Comparison of ENCODE assay signal across 9 cellular contexts in genomic region chr5:152560508-152561137, GRCh38.
DNase-seq lines count a peak whose midpoint lies in the region; ATAC-seq and TF ChIP-seq lines count a peak whose summit lies in the region.
"Had no signal": no experiment of that assay in that cellular context is flagged by ENCODE, and none has a peak within 500 bp of the region (broad histone marks: within the 10 kb centered on the region; RNA-seq: fewer than 3 reads in every experiment).

No MANE protein-coding gene starts in this region.

- no peaks in the 10 kb centered on the region for H3K9me3 Mint-ChIP-seq in immature natural killer cell

- peak; percentile 75 for ATAC-seq in GM18907 (IDR thresholded peaks at IDR 0.05; ENCODE audit: unreplicated experiment)
- peak; percentile 68 for ATAC-seq in HG03378 (IDR thresholded peaks at IDR 0.05; ENCODE audit: unreplicated experiment)

- H3K4me1 Mint-ChIP-seq in immature natural killer cell = no peaks in the 10 kb centered on the region

- no peak overlapping the region for H3K27ac ChIP-seq in brain microvascular endothelial cell
- H3K27ac ChIP-seq: ovary had no signal

- DNase-seq in CMK (ENCODE audit: low read depth) = peak; percentile 14
- DNase-seq in NCI-H82 treated with DMSO at 0.1 percent for 48 hours (lab: John Stamatoyannopoulos, UW; ENCODE audit: unreplicated experiment) = peak; percentile 36
- peak; percentile 48 for DNase-seq in brain microvascular endothelial cell
- peak; percentile 7 to 34 (median 20) for DNase-seq in immature natural killer cell
- peak; percentile 29 for DNase-seq in stimulated activated CD4-positive, alpha-beta T cell treated with anti-CD3 and anti-CD28 coated beads, Interleukin-1b, Interleukin-23, amount 100 ng/mL, for 48 hours
- DNase-seq in DMS79 (lab: John Stamatoyannopoulos, UW) = no peak

- H3K36me3 Mint-ChIP-seq in immature natural killer cell = no peaks in the 10 kb centered on the region

- peak; percentile 65 for TF ChIP-seq CTCF in brain microvascular endothelial cell (IDR thresholded peaks at IDR 0.05; ENCODE audit: low read depth, low read length, missing control alignments)

- H3K27ac Mint-ChIP-seq in immature natural killer cell = no peak overlapping the region

- H3K27me3 Mint-ChIP-seq in immature natural killer cell (ENCODE audit: low read depth in 3 of 3) = peaks cover 0 to 3% (median 0%) of the 10 kb centered on the region in 3 donors

- no peaks in the 10 kb centered on the region for H3K36me3 ChIP-seq in brain microvascular endothelial cell (replicated peaks)
- H3K36me3 ChIP-seq: ovary had no signal

- in situ Hi-C loops in brain microvascular endothelial cell (cut with HindIII; ENCODE audit: low pct_ligation_motif_present, low sequenced_read_pairs) = no loop called here

- H3K4me3 ChIP-seq in brain microvascular endothelial cell (ENCODE audit: low read depth, low read length) = no peak overlapping the region
- H3K4me3 ChIP-seq: ovary had no signal

- H3K27me3 ChIP-seq in brain microvascular endothelial cell (replicated peaks) = no peaks in the 10 kb centered on the region
- H3K27me3 ChIP-seq: ovary had no signal

- H3K4me3 Mint-ChIP-seq in immature natural killer cell = no peak overlapping the region
